Comparison of ENCODE assay signal across 27 cellular contexts in the genomic region with DNA sequence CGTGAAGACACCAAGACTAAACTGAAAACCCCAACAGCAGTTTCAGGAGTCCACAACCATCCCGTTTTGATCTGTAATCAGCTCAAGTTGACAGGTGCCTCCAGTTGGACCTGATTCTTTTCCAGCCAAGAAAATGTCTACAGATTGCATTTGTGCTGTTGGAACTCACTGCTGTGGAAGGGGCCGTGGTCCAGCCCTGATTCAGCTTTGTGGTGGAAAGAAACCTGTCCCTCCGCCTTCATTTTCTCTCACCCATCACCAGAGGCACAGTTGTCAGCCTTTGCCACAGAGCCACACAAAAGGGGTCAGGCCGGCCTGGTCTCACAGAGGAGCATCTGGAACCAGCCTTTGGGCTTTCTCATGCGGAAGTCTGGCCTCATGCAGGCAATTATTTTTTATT.
"Had no signal": no experiment of that assay in that cellular context is flagged by ENCODE, and none has a peak within 500 bp of the region (broad histone marks: within the 10 kb centered on the region; RNA-seq: fewer than 3 reads in every experiment).

No MANE protein-coding gene starts in this region.

- H3K36me3 Mint-ChIP-seq: mesothelial cell of epicardium; naive thymus-derived CD8-positive, alpha-beta T cell; stimulated activated effector memory CD8-positive, alpha-beta T cell treated with anti-CD3 and anti-CD28 coated beads, Interleukin-12 subunit alpha, Interleukin-12 subunit beta, amount 100 ng/mL, for 72 hours had no signal

- H3K9me3 ChIP-seq: pancreas, psoas muscle, right atrium auricular region, right lobe of liver, spleen, suprapubic skin, thoracic aorta, tibial artery, upper lobe of right lung had no signal

- FAIRE-seq: pancreas, small intestine, urothelium cell line had no signal

- H3K36me3 ChIP-seq: left ventricle myocardium inferior, pancreas, right atrium auricular region, right lobe of liver, spleen, suprapubic skin, thoracic aorta, tibial artery, upper lobe of right lung had no signal

- H3K4me1 Mint-ChIP-seq: mesothelial cell of epicardium had no signal

- H3K4me3 ChIP-seq: left ventricle myocardium inferior, lung, pancreas, psoas muscle, right atrium auricular region, right lobe of liver, spleen, suprapubic skin, thoracic aorta, tibial artery, upper lobe of right lung had no signal

- H3K27ac ChIP-seq: left ventricle myocardium inferior, pancreas, psoas muscle, right atrium auricular region, right lobe of liver, spleen, suprapubic skin, thoracic aorta, tibial artery, upper lobe of right lung had no signal

- H3K27me3 ChIP-seq: pancreas, right atrium auricular region, right lobe of liver, spleen, suprapubic skin, tibial artery, upper lobe of right lung had no signal

- H3K27ac Mint-ChIP-seq: mesothelial cell of epicardium; naive thymus-derived CD8-positive, alpha-beta T cell; nephron; stimulated activated effector memory CD8-positive, alpha-beta T cell treated with anti-CD3 and anti-CD28 coated beads, Interleukin-12 subunit alpha, Interleukin-12 subunit beta, amount 100 ng/mL, for 72 hours; stimulated activated naive CD8-positive, alpha-beta T cell treated with anti-CD3 and anti-CD28 coated beads, Interleukin-15, Interleukin-2, amounts not matched to agents 100 ng/mL and 50 ng/mL, for 24 hours had no signal

- H3K4me3 Mint-ChIP-seq: mesothelial cell of epicardium; naive thymus-derived CD8-positive, alpha-beta T cell; nephron; neural crest cell; stimulated activated effector memory CD8-positive, alpha-beta T cell treated with anti-CD3 and anti-CD28 coated beads, Interleukin-12 subunit alpha, Interleukin-12 subunit beta, amount 100 ng/mL, for 72 hours; stimulated activated naive CD8-positive, alpha-beta T cell treated with anti-CD3 and anti-CD28 coated beads, Interleukin-15, Interleukin-2, amounts not matched to agents 100 ng/mL and 50 ng/mL, for 24 hours had no signal

- ATAC-seq: naive thymus-derived CD8-positive, alpha-beta T cell; pancreas; psoas muscle; right lobe of liver; stimulated activated effector memory CD8-positive, alpha-beta T cell treated with anti-CD3 and anti-CD28 coated beads, Interleukin-12 subunit alpha, Interleukin-12 subunit beta, amount 100 ng/mL, for 72 hours; upper lobe of right lung had no signal

- DNase-seq: head of caudate nucleus; hypothalamus; islet precursor cell; left ventricle myocardium inferior; mesendoderm; naive thymus-derived CD8-positive, alpha-beta T cell; nucleus accumbens; pancreas; psoas muscle; right lobe of liver; small intestine; spleen; stimulated activated CD4-positive, alpha-beta T cell treated with anti-CD3 and anti-CD28 coated beads, Interleukin-4, amount 100 ng/mL, for 24 hours; stimulated activated naive CD4-positive, alpha-beta T cell; tibial artery; trophoblast cell; upper lobe of right lung had no signal

- H3K4me1 ChIP-seq: left ventricle myocardium inferior, pancreas, psoas muscle, right atrium auricular region, right lobe of liver, suprapubic skin, tibial artery had no signal

- H3K9me3 Mint-ChIP-seq: neural crest cell; stimulated activated effector memory CD8-positive, alpha-beta T cell treated with anti-CD3 and anti-CD28 coated beads, Interleukin-12 subunit alpha, Interleukin-12 subunit beta, amount 100 ng/mL, for 72 hours; stimulated activated naive CD8-positive, alpha-beta T cell treated with anti-CD3 and anti-CD28 coated beads, Interleukin-15, Interleukin-2, amounts not matched to agents 100 ng/mL and 50 ng/mL, for 24 hours had no signal
